In the genomic region with DNA sequence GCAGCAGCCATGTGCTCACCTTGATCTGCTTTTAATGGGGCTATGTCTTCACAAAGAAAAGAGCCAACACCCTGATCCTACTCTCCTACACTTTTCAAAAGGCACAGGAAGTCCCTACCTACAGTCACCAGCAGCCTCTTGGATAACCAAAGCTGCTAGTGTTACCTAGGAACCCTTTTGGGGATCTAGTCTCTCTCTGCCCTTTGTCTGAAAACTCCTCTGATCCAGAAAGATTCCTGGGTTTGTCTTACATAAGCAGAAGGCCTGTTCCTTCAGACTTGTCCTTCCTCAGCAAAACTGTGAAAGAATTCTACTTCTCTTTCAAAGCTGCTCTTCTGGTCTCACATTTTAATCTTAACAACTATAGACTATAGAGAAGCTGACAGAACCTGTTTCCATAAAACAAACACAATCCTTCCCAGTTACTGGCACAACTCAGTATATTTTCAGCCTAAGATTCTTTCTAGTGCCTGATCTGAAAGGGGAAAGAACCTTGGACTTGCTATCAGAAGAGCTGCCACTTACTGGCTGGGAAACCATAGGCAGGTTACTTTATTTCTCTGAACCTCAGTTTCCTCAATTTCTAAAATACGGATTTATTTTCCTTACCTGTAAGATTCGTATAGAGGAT, we compare ENCODE assay signal across 8 cellular contexts. TPM values are rescaled to one million over a fixed set of nuclear protein-coding genes. Genes with fewer than 3 reads are reported as not detected.
A peak's percentile ranks its signal among the peaks of the same experiment; 100 is the strongest.
DNase-seq lines count a peak whose midpoint lies in the region; ATAC-seq and TF ChIP-seq lines count a peak whose summit lies in the region.

No MANE protein-coding gene starts in this region.

- H3K36me3 Mint-ChIP-seq in activated T-cell treated with anti-CD3 and anti-CD28 coated beads, Interleukin-2, amount 50 U/mL, for 4 hours (ENCODE audit: insufficient read depth) = peaks cover 60% of the 10 kb centered on the region
- peaks cover 29% of the 10 kb centered on the region for H3K36me3 Mint-ChIP-seq in activated naive CD8-positive, alpha-beta T cell
- peaks cover 6% of the 10 kb centered on the region for H3K36me3 Mint-ChIP-seq in memory B cell

- CTCF ChIA-PET in GM10248 (lab: Yijun Ruan, JAX) = interaction anchor here (1.4 to 1.5 kb wide), 3 partner anchors 9 to 281 kb away, joined by 3 to 5 read pairs (median 4); no protein-coding TSS in a partner anchor

- H3K4me1 Mint-ChIP-seq in activated T-cell treated with anti-CD3 and anti-CD28 coated beads, Interleukin-2, amount 50 U/mL, for 4 hours (ENCODE audit: low read depth) = peaks cover 63% of the 10 kb centered on the region
- H3K4me1 Mint-ChIP-seq in activated naive CD8-positive, alpha-beta T cell (ENCODE audit: low read depth) = peaks cover 74% of the 10 kb centered on the region
- peaks cover 45% of the 10 kb centered on the region for H3K4me1 Mint-ChIP-seq in memory B cell

- peaks cover 7% of the 10 kb centered on the region for H3K36me3 ChIP-seq in thoracic aorta

- H3K27me3 ChIP-seq in thoracic aorta (replicated peaks; ENCODE audit: insufficient read depth) = no peaks in the 10 kb centered on the region

- no peaks in the 10 kb centered on the region for H3K9me3 ChIP-seq in thoracic aorta

- H3K4me3 Mint-ChIP-seq in activated T-cell treated with anti-CD3 and anti-CD28 coated beads, Interleukin-2, amount 50 U/mL, for 4 hours = peak overlapping the region; percentile 99
- H3K4me3 Mint-ChIP-seq in activated naive CD8-positive, alpha-beta T cell = peak overlapping the region; percentile 99
- no peak overlapping the region for H3K4me3 Mint-ChIP-seq in memory B cell

- no peak for DNase-seq in activated T-cell treated with anti-CD3 and anti-CD28 coated beads, Interleukin-2, amount 50 U/mL, for 4 hours
- DNase-seq in activated T-cell treated with anti-CD3 and anti-CD28 coated beads for 4 hours = no peak
- no peak for DNase-seq in memory B cell (ENCODE audit: low spot score in 2 of 2)
- no peak for DNase-seq in thoracic aorta (ENCODE audit: low spot score)
- no peak for DNase-seq in GM10248 (ENCODE audit: extremely low spot score)
- no peak for DNase-seq in NK-92 treated with Interleukin-12 subunit alpha and Interleukin-12 subunit beta, amount 100 ng/mL, for 24 hours (lab: John Stamatoyannopoulos, UW)
- no peak for DNase-seq in NCI-H1436 treated with DMSO at 0.1 percent for 48 hours (lab: John Stamatoyannopoulos, UW)

- H3K27ac ChIP-seq in thoracic aorta = peak overlapping the region; percentile 34 to 36

- no peaks in the 10 kb centered on the region for H3K9me3 Mint-ChIP-seq in activated T-cell treated with anti-CD3 and anti-CD28 coated beads, Interleukin-2, amount 50 U/mL, for 4 hours
- H3K9me3 Mint-ChIP-seq in activated naive CD8-positive, alpha-beta T cell (ENCODE audit: low read depth) = no peaks in the 10 kb centered on the region
- no peaks in the 10 kb centered on the region for H3K9me3 Mint-ChIP-seq in memory B cell

- H3K4me3 ChIP-seq in thoracic aorta = no peak overlapping the region

- TF ChIP-seq CTCF in thoracic aorta (IDR thresholded peaks at IDR 0.05) = no peak
- TF ChIP-seq CTCF in GM10248 (IDR thresholded peaks at IDR 0.05; ENCODE audit: control extremely low read depth, extremely low read depth, low read depth, missing control alignments) = no peak

- H3K27ac Mint-ChIP-seq in activated naive CD8-positive, alpha-beta T cell = peak overlapping the region; percentile 97
- H3K27ac Mint-ChIP-seq in memory B cell = peak overlapping the region; percentile 73

- no peak for ATAC-seq in activated T-cell treated with anti-CD3 and anti-CD28 coated beads, Interleukin-2, amount 50 U/mL, for 4 hours
- no peak for ATAC-seq in memory B cell (ENCODE audit: low read depth)
- ATAC-seq in thoracic aorta (ENCODE audit: insufficient number of reproducible peaks, low FRiP score, low read depth) = no peak

- H3K27me3 Mint-ChIP-seq in activated T-cell treated with anti-CD3 and anti-CD28 coated beads, Interleukin-2, amount 50 U/mL, for 4 hours (ENCODE audit: low read depth) = no peaks in the 10 kb centered on the region
- no peaks in the 10 kb centered on the region for H3K27me3 Mint-ChIP-seq in activated naive CD8-positive, alpha-beta T cell
- H3K27me3 Mint-ChIP-seq in memory B cell = no peaks in the 10 kb centered on the region

- peaks cover 22 to 54% of the 10 kb centered on the region in 2 donors for H3K4me1 ChIP-seq in thoracic aorta (ENCODE audit: control insufficient read depth in 1 of 2, low read depth in 2 of 2)

- POLR2A ChIA-PET in GM10248 (lab: Yijun Ruan, JAX) = no interaction called here

RNA-seq across cellular contexts. Expression of gene PLAGL2, which starts 2.9 kb away (rescaled TPM):
- 100 to 1,000 TPM; 140 to 173 (median 151) TPM for total RNA-seq in activated T-cell treated with anti-CD3 and anti-CD28 coated beads, Interleukin-2, amount 50 U/mL, for 4 hours
- total RNA-seq in thoracic aorta = 1 to 10 TPM; 3.8 to 7.5 TPM

RNA-seq across cellular contexts. Expression of gene POFUT1, which starts 3.1 kb away (rescaled TPM):
- 100 to 1,000 TPM in 1 of 3 donors, 10 to 100 TPM in 2; 85.6 to 113 (median 95.7) TPM for total RNA-seq in activated T-cell treated with anti-CD3 and anti-CD28 coated beads, Interleukin-2, amount 50 U/mL, for 4 hours
- total RNA-seq in thoracic aorta = 10 to 100 TPM; 30.8 to 37.1 TPM

Comparison
In these comparisons a context has a peak if more than half of its experiments do, and no peak if none do; other contexts are left out.
1. RNA of gene PLAGL2, which starts 2.9 kb away (total RNA-seq): 140 to 173 TPM in activated T-cell treated with anti-CD3 and anti-CD28 coated beads, Interleukin-2, amount 50 U/mL, for 4 hours; 3.8 to 7.5 TPM in thoracic aorta; every median in the first group is over 10 times any median in the second.